10 cellular contexts compared by ENCODE assay signal in the genomic region with DNA sequence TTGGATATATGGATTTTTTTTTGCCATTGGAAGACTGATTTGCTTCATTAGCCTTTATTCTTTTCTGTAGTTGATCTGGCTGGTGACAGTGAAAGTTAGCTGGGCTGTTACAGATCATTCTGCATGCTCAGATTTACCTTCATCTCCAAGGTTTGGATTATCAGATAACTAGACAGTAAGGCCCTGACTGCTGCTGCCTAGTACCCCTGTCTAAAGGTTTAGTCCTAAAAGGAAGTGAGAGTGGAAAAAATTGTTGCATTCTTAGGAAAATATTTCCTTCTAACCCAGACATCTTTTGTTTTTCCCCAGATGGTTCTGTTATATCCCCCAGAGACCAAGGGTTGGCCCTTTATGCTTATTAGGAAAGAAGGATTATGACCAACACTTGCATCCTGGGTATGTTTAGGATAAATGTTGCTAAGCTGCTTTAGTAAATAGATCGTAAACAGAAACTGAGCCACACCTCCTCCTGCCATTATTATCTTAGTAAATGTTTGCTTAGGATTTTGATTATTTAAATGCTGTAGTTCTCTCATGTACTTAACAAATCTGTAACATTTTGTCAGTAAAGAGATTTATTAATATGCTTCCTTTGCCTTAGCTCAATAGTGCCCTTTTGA. TPM values are rescaled to one million over a fixed set of nuclear protein-coding genes. Genes with fewer than 3 reads are reported as not detected.
DNase-seq lines count a peak whose midpoint lies in the region; ATAC-seq and TF ChIP-seq lines count a peak whose summit lies in the region.
"Had no signal": no experiment of that assay in that cellular context is flagged by ENCODE, and none has a peak within 500 bp of the region (broad histone marks: within the 10 kb centered on the region; RNA-seq: fewer than 3 reads in every experiment).

No MANE protein-coding gene starts in this region.

- no peak for ATAC-seq in HG02870 (IDR thresholded peaks at IDR 0.05; ENCODE audit: unreplicated experiment)
- no peak for ATAC-seq in GM18867 (IDR thresholded peaks at IDR 0.05; ENCODE audit: unreplicated experiment)
- ATAC-seq in GM21381 (IDR thresholded peaks at IDR 0.05; ENCODE audit: unreplicated experiment) = no peak
- ATAC-seq: GM12878 had no signal

- DNase-seq in EL = peak; percentile 22
- DNase-seq in NCI-H82 treated with DMSO at 0.1 percent for 48 hours (lab: John Stamatoyannopoulos, UW; ENCODE audit: unreplicated experiment) = peak; percentile 72
- DNase-seq in fibroblast of the aortic adventitia (ENCODE audit: low read depth) = peak; percentile 81
- DNase-seq in retinal pigment epithelial cell (ENCODE audit: low read depth) = peak; percentile 59
- DNase-seq in NOMO-1 (lab: John Stamatoyannopoulos, UW; ENCODE audit: unreplicated experiment in 2 of 2) = no peak
- DNase-seq: RPMI8226 had no signal

- TF ChIP-seq CTCF in fibroblast of the aortic adventitia (IDR thresholded peaks at IDR 0.05; ENCODE audit: insufficient read depth, low read length) (no peak), retinal pigment epithelial cell (conservative IDR thresholded peaks at IDR 0.05; ENCODE audit: low read depth, low read length) (no peak)

- no peak overlapping the region for H3K4me3 ChIP-seq in fibroblast of the aortic adventitia (ENCODE audit: low read depth, low read length)
- H3K4me3 ChIP-seq in retinal pigment epithelial cell (ENCODE audit: low read length) = no peak overlapping the region
- H3K4me3 ChIP-seq: GM12878 had no signal

RNA-seq across cellular contexts. Expression of gene MCU, which starts 44.3 kb away (rescaled TPM):
- total RNA-seq in fibroblast of the aortic adventitia (ENCODE audit: low replicate concordance) = 27.0 and 32.5 TPM in 2 replicates

Comparison
In these comparisons a context has a peak if more than half of its experiments do, and no peak if none do; other contexts are left out.
1. DNase-seq: peak in EL (single experiment), NCI-H82 treated with DMSO at 0.1 percent for 48 hours (single experiment), fibroblast of the aortic adventitia (single experiment) and retinal pigment epithelial cell (single experiment); none in NOMO-1 (0 of 2).